15 cellular contexts compared by ENCODE assay signal in genomic region chr11:65214212-65214845, GRCh38. TPM values are rescaled to one million over a fixed set of nuclear protein-coding genes. Genes with fewer than 3 reads are reported as not detected.
DNase-seq lines count a peak whose midpoint lies in the region; ATAC-seq and TF ChIP-seq lines count a peak whose summit lies in the region.
"Had no signal": no experiment of that assay in that cellular context is flagged by ENCODE, and none has a peak within 500 bp of the region (broad histone marks: within the 10 kb centered on the region; RNA-seq: fewer than 3 reads in every experiment).

No MANE protein-coding gene starts in this region.

- no peak overlapping the region for H2AFZ ChIP-seq in mesenchymal stem cell (ENCODE audit: low read depth, low read length)

- no peak for DNase-seq in activated naive CD4-positive, alpha-beta T cell treated with anti-CD3 and anti-CD28 coated beads, Interleukin-2, amount 50 U/mL, for 72 hours (ENCODE audit: low spot score in 2 of 2)
- no peak for DNase-seq in WERI-Rb-1
- DNase-seq in mesenchymal stem cell = no peak
- no peak for DNase-seq in stimulated activated naive CD8-positive, alpha-beta T cell treated with anti-CD3 and anti-CD28 coated beads, Interleukin-15, amount 100 ng/mL, for 72 hours
- no peak for DNase-seq in right atrium auricular region (ENCODE audit: low spot score)
- no peak for DNase-seq in NCI-H345 (lab: John Stamatoyannopoulos, UW)
- DNase-seq: ACHN, anterior cingulate cortex, Caco-2, NCI-H526 had no signal

- H3K4me3 Mint-ChIP-seq in activated naive CD4-positive, alpha-beta T cell treated with anti-CD3 and anti-CD28 coated beads, Interleukin-2, amount 50 U/mL, for 24 hours = no peak overlapping the region
- H3K4me3 Mint-ChIP-seq in stimulated activated naive CD8-positive, alpha-beta T cell treated with anti-CD3 and anti-CD28 coated beads, Interleukin-15, amount 100 ng/mL, for 72 hours = peak overlapping the region; percentile 19 to 50

- H3K4me1 ChIP-seq in mesenchymal stem cell (ENCODE audit: control insufficient read depth, insufficient read depth, low read depth, low read length) (peaks cover 16% of the 10 kb centered on the region), right atrium auricular region (no peaks in the 10 kb centered on the region)
- H3K4me1 ChIP-seq: Caco-2 had no signal

- H3K79me1 ChIP-seq in mesenchymal stem cell (replicated peaks; ENCODE audit: low read length, poor library complexity, severe bottlenecking) = peaks cover 3% of the 10 kb centered on the region

- H2BK15ac ChIP-seq in mesenchymal stem cell (ENCODE audit: low read depth, poor library complexity, severe bottlenecking) = no peak overlapping the region

- H3K4me3 ChIP-seq in WERI-Rb-1 (ENCODE audit: low read depth, low read length) (no peak overlapping the region), mesenchymal stem cell (ENCODE audit: insufficient read depth in 1 of 2, low read depth in 1 of 2, low read length in 2 of 2) (no peak overlapping the region), right atrium auricular region (no peak overlapping the region)
- H3K4me3 ChIP-seq: left lung, vagina had no signal

- H3K4me2 ChIP-seq in mesenchymal stem cell (ENCODE audit: low read length, poor library complexity, severe bottlenecking) = no peak overlapping the region

- no peak overlapping the region for H3K18ac ChIP-seq in mesenchymal stem cell (ENCODE audit: low read depth in 1 of 2, low read length in 2 of 2)

- WGBS in mesenchymal stem cell = 87% methylated on average over 14 of the region's 16 CpGs

- no peaks in the 10 kb centered on the region for H3K27me3 Mint-ChIP-seq in activated naive CD4-positive, alpha-beta T cell treated with anti-CD3 and anti-CD28 coated beads, Interleukin-2, amount 50 U/mL, for 24 hours
- no peaks in the 10 kb centered on the region for H3K27me3 Mint-ChIP-seq in stimulated activated naive CD8-positive, alpha-beta T cell treated with anti-CD3 and anti-CD28 coated beads, Interleukin-15, amount 100 ng/mL, for 72 hours

- H3K27ac ChIP-seq in WERI-Rb-1 (peak overlapping the region; percentile 33; the same call in 1 of the 2 replicates), mesenchymal stem cell (ENCODE audit: low read length, poor library complexity, severe bottlenecking) (no peak overlapping the region), right atrium auricular region (no peak overlapping the region)
- H3K27ac ChIP-seq: left lung, vagina had no signal

- no peak overlapping the region for H2BK120ac ChIP-seq in mesenchymal stem cell (ENCODE audit: low read depth, low read length)

- H3K9me3 ChIP-seq in WERI-Rb-1 (ENCODE audit: severe bottlenecking) = no peaks in the 10 kb centered on the region
- H3K9me3 ChIP-seq in mesenchymal stem cell (ENCODE audit: control insufficient read depth, low read length) = no peaks in the 10 kb centered on the region
- no peaks in the 10 kb centered on the region for H3K9me3 ChIP-seq in right atrium auricular region
- H3K9me3 ChIP-seq: Caco-2, left lung, vagina had no signal

- no peak for ATAC-seq in activated naive CD4-positive, alpha-beta T cell treated with anti-CD3 and anti-CD28 coated beads, Interleukin-2, amount 50 U/mL, for 72 hours
- ATAC-seq in stimulated activated naive CD8-positive, alpha-beta T cell treated with anti-CD3 and anti-CD28 coated beads, Interleukin-15, amount 100 ng/mL, for 72 hours = no peak
- no peak for ATAC-seq in HG02840 (IDR thresholded peaks at IDR 0.05; ENCODE audit: low FRiP score, unreplicated experiment)
- ATAC-seq: left lung had no signal

- no peak overlapping the region for H2BK5ac ChIP-seq in mesenchymal stem cell (ENCODE audit: low read depth, low read length, poor library complexity, severe bottlenecking)

- peak overlapping the region; percentile 56 for H4K8ac ChIP-seq in mesenchymal stem cell (ENCODE audit: low read length)

- H3K9me3 Mint-ChIP-seq in activated naive CD4-positive, alpha-beta T cell treated with anti-CD3 and anti-CD28 coated beads, Interleukin-2, amount 50 U/mL, for 24 hours = peaks cover 6% of the 10 kb centered on the region
- peaks cover 5% of the 10 kb centered on the region in 2 donors for H3K9me3 Mint-ChIP-seq in activated naive CD4-positive, alpha-beta T cell treated with anti-CD3 and anti-CD28 coated beads, Interleukin-2, amount 50 U/mL, for 72 hours
- H3K9me3 Mint-ChIP-seq in stimulated activated naive CD8-positive, alpha-beta T cell treated with anti-CD3 and anti-CD28 coated beads, Interleukin-15, amount 100 ng/mL, for 72 hours = peaks cover 0 to 7% of the 10 kb centered on the region in 2 donors

- TF ChIP-seq CTCF in WERI-Rb-1 (IDR thresholded peaks at IDR 0.05; ENCODE audit: low read depth, low read length) (no peak), right atrium auricular region (IDR thresholded peaks at IDR 0.05) (no peak)

- H2AK5ac ChIP-seq in mesenchymal stem cell (ENCODE audit: low read length, severe bottlenecking) = no peak overlapping the region

- no peak overlapping the region for H3K4ac ChIP-seq in mesenchymal stem cell (ENCODE audit: low read depth in 1 of 2, low read length in 2 of 2)

- H2BK12ac ChIP-seq in mesenchymal stem cell (ENCODE audit: low read length in 2 of 2) = no peak overlapping the region

- H3K9ac ChIP-seq in mesenchymal stem cell (ENCODE audit: low read length) = no peak overlapping the region

- peaks cover 26% of the 10 kb centered on the region for H3K4me1 Mint-ChIP-seq in activated naive CD4-positive, alpha-beta T cell treated with anti-CD3 and anti-CD28 coated beads, Interleukin-2, amount 50 U/mL, for 24 hours
- H3K4me1 Mint-ChIP-seq in stimulated activated naive CD8-positive, alpha-beta T cell treated with anti-CD3 and anti-CD28 coated beads, Interleukin-15, amount 100 ng/mL, for 72 hours = peaks cover 34% of the 10 kb centered on the region

- no peak overlapping the region for H3K23ac ChIP-seq in mesenchymal stem cell (ENCODE audit: low read length in 2 of 2)

- H3K27me3 ChIP-seq in WERI-Rb-1 (ENCODE audit: insufficient read depth, low read depth, severe bottlenecking) (no peaks in the 10 kb centered on the region), mesenchymal stem cell (ENCODE audit: control insufficient read depth in 1 of 2, insufficient read depth in 1 of 2, low read length in 2 of 2) (no peaks in the 10 kb centered on the region), right atrium auricular region (no peaks in the 10 kb centered on the region)
- H3K27me3 ChIP-seq: left lung, vagina had no signal

- no peak overlapping the region for H3K14ac ChIP-seq in mesenchymal stem cell (ENCODE audit: low read length in 2 of 2)

- peaks cover 5% of the 10 kb centered on the region for H3K36me3 Mint-ChIP-seq in activated naive CD4-positive, alpha-beta T cell treated with anti-CD3 and anti-CD28 coated beads, Interleukin-2, amount 50 U/mL, for 24 hours
- peaks cover 0 to 4% of the 10 kb centered on the region in 2 donors for H3K36me3 Mint-ChIP-seq in activated naive CD4-positive, alpha-beta T cell treated with anti-CD3 and anti-CD28 coated beads, Interleukin-2, amount 50 U/mL, for 72 hours

- H3K36me3 ChIP-seq in WERI-Rb-1 (peaks cover 17% of the 10 kb centered on the region), mesenchymal stem cell (ENCODE audit: control insufficient read depth in 1 of 2, insufficient read depth in 2 of 2, low read depth in 1 of 2, low read length in 2 of 2) (peaks cover 29 to 53% of the 10 kb centered on the region in 2 experiments), right atrium auricular region (peaks cover 25% of the 10 kb centered on the region)

- H4K91ac ChIP-seq in mesenchymal stem cell (ENCODE audit: low read length) = peak overlapping the region; percentile 70

- peak overlapping the region; percentile 14 for H3K27ac Mint-ChIP-seq in activated naive CD4-positive, alpha-beta T cell treated with anti-CD3 and anti-CD28 coated beads, Interleukin-2, amount 50 U/mL, for 24 hours
- no peak overlapping the region for H3K27ac Mint-ChIP-seq in activated naive CD4-positive, alpha-beta T cell treated with anti-CD3 and anti-CD28 coated beads, Interleukin-2, amount 50 U/mL, for 72 hours
- peak overlapping the region in 1 of 2 donors; percentile 50 for H3K27ac Mint-ChIP-seq in stimulated activated naive CD8-positive, alpha-beta T cell treated with anti-CD3 and anti-CD28 coated beads, Interleukin-15, amount 100 ng/mL, for 72 hours

RNA-seq across cellular contexts. Expression of gene CAPN1, which starts 32.6 kb away (rescaled TPM):
- 100 to 1,000 TPM; 119 to 137 TPM for total RNA-seq in activated naive CD4-positive, alpha-beta T cell treated with anti-CD3 and anti-CD28 coated beads, Interleukin-2, amount 50 U/mL, for 72 hours
- polyA plus RNA-seq in mesenchymal stem cell (2013, experiment 1 of 2) = 166 TPM
- 168 TPM for polyA plus RNA-seq in mesenchymal stem cell (2013, experiment 2 of 2)
- total RNA-seq in right atrium auricular region = 10 to 100 TPM; 89.9 to 93.0 TPM

RNA-seq across cellular contexts. Expression of gene SPDYC, which starts 44.3 kb away (rescaled TPM):
- total RNA-seq in activated naive CD4-positive, alpha-beta T cell treated with anti-CD3 and anti-CD28 coated beads, Interleukin-2, amount 50 U/mL, for 72 hours = not detected
- not detected for polyA plus RNA-seq in mesenchymal stem cell (2013, experiment 1 of 2)
- not detected for polyA plus RNA-seq in mesenchymal stem cell (2013, experiment 2 of 2)
- total RNA-seq in right atrium auricular region = not detected
- total RNA-seq: Caco-2, fibroblast of villous mesenchyme, left lung, vagina had no signal

RNA-seq across cellular contexts. Expression of gene POLA2, which starts 47.4 kb away (rescaled TPM):
- total RNA-seq in activated naive CD4-positive, alpha-beta T cell treated with anti-CD3 and anti-CD28 coated beads, Interleukin-2, amount 50 U/mL, for 72 hours = 10 to 100 TPM; 66.8 to 69.9 TPM
- 2.6 TPM for polyA plus RNA-seq in mesenchymal stem cell (2013, experiment 1 of 2)
- 3.4 TPM for polyA plus RNA-seq in mesenchymal stem cell (2013, experiment 2 of 2)
- total RNA-seq in right atrium auricular region = 10 to 100 TPM in 1 of 2 donors, 1 to 10 TPM in 1; 4.5 to 12.4 TPM

Comparison
In these comparisons a context has a peak if more than half of its experiments do, and no peak if none do; other contexts are left out.
1. RNA of gene POLA2, which starts 47.4 kb away (total RNA-seq): 66.8 to 69.9 TPM in activated naive CD4-positive, alpha-beta T cell treated with anti-CD3 and anti-CD28 coated beads, Interleukin-2, amount 50 U/mL, for 72 hours; 4.5 to 12.4 TPM in right atrium auricular region; every median in the first group is over 4 times any median in the second.